In the genomic region with DNA sequence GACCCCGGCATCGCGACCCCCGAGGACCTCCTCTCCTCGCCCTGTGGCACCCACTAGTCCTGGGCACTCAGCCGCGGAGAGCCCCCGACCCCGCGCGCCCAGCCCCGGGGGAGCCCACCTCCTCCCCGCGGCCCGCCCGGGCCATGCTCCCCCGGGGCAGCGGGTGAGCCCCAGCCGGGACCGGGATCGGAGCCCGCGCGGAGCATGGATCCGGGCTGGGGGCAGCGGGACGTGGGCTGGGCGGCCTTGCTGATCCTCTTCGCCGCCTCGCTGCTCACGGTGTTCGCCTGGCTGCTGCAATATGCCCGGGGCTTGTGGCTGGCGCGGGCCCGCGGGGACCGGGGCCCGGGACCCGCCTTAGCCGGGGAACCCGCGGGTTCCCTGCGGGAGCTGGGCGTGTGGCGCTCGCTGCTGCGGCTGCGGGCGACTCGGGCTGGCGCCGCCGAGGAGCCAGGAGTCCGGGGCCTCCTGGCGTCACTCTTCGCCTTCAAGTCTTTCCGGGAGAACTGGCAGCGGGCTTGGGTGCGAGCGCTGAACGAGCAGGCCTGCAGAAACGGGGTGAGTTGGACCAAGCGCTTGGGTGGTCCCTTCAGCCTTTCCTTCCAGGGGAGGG, we compare ENCODE assay signal across 1 cellular context.
TF ChIP-seq lines count a peak whose summit lies in the region.

No MANE protein-coding gene starts in this region.

TF ChIP-seq in K562, 482 proteins besides CTCF, POLR2A, EP300 and RAD21 (continues in another document):
- TF ChIP-seq, protein P1, sequence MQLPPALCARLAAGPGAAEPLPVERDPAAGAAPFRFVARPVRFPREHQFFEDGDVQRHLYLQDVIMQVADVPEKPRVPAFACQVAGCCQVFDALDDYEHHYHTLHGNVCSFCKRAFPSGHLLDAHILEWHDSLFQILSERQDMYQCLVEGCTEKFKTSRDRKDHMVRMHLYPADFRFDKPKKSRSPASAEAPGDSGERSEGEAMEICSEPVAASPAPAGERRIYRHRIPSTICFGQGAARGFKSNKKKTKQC (CRISPR knock-in tag; IDR thresholded peaks at IDR 0.05): peak; percentile 18; the same call in 1 of the 2 replicates
- TF ChIP-seq IRF2 (CRISPR knock-in tag; IDR thresholded peaks at IDR 0.05): no peak
- 0 out of 2 replicates have a peak, but pooled peaks have one; percentile 66 for TF ChIP-seq GATAD2B (IDR thresholded peaks at IDR 0.05; ENCODE audit: borderline replicate concordance)
- no peak for TF ChIP-seq ZNF280A (IDR thresholded peaks at IDR 0.05; ENCODE audit: low read depth, partially characterized antibody)
- no peak for TF ChIP-seq GABPA (tag; conservative IDR thresholded peaks at IDR 0.05; ENCODE audit: low read depth)
- peak; percentile 68 for TF ChIP-seq CHD1 (IDR thresholded peaks at IDR 0.05; ENCODE audit: low read length)
- TF ChIP-seq ZBTB34 (CRISPR knock-in tag; IDR thresholded peaks at IDR 0.05): no peak
- TF ChIP-seq, protein P2, sequence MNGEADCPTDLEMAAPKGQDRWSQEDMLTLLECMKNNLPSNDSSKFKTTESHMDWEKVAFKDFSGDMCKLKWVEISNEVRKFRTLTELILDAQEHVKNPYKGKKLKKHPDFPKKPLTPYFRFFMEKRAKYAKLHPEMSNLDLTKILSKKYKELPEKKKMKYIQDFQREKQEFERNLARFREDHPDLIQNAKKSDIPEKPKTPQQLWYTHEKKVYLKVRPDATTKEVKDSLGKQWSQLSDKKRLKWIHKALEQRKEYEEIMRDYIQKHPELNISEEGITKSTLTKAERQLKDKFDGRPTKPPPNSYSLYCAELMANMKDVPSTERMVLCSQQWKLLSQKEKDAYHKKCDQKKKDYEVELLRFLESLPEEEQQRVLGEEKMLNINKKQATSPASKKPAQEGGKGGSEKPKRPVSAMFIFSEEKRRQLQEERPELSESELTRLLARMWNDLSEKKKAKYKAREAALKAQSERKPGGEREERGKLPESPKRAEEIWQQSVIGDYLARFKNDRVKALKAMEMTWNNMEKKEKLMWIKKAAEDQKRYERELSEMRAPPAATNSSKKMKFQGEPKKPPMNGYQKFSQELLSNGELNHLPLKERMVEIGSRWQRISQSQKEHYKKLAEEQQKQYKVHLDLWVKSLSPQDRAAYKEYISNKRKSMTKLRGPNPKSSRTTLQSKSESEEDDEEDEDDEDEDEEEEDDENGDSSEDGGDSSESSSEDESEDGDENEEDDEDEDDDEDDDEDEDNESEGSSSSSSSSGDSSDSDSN (IDR thresholded peaks at IDR 0.05; ENCODE audit: borderline replicate concordance in 1 of 2, low read depth in 2 of 2, low read length in 2 of 2): peak in 1 of 2 experiments; percentile 83; a peak in 2 of 4 replicates
- peak in 1 of 2 experiments; percentile 42; a peak in 3 of 4 replicates for TF ChIP-seq NRF1 (conservative IDR thresholded peaks at IDR 0.05 in 1 of 2, IDR thresholded peaks at IDR 0.05 in 1 of 2)
- no peak for TF ChIP-seq SAFB2 (IDR thresholded peaks at IDR 0.05; ENCODE audit: borderline replicate concordance, low read depth, low read length, severe bottlenecking)
- no peak for TF ChIP-seq ZBTB2 (IDR thresholded peaks at IDR 0.05)
- peak in 1 of 2 experiments; percentile 71; a peak in 1 of 4 replicates for TF ChIP-seq NONO (IDR thresholded peaks at IDR 0.05; ENCODE audit: low read depth in 2 of 2, low read length in 1 of 2)
- TF ChIP-seq ZNF609 (CRISPR knock-in tag; IDR thresholded peaks at IDR 0.05; ENCODE audit: borderline replicate concordance): no peak
- TF ChIP-seq KLF13 (tag; IDR thresholded peaks at IDR 0.05; ENCODE audit: borderline replicate concordance, low read depth): no peak
- peak; percentile 72 for TF ChIP-seq RBFOX2 (IDR thresholded peaks at IDR 0.05; ENCODE audit: low read depth, low read length)
- no peak for TF ChIP-seq GTF2E2 (tag; IDR thresholded peaks at IDR 0.05)
- no peak for TF ChIP-seq USF2 (CRISPR knock-in tag; IDR thresholded peaks at IDR 0.05)
- no peak for TF ChIP-seq ZNF431 (CRISPR knock-in tag; IDR thresholded peaks at IDR 0.05)
- TF ChIP-seq SAP30 (IDR thresholded peaks at IDR 0.05; ENCODE audit: borderline replicate concordance, insufficient read depth, low read depth, low read length, poor library complexity, severe bottlenecking): peak; percentile 17
- no peak for TF ChIP-seq ETV5 (CRISPR knock-in tag; IDR thresholded peaks at IDR 0.05; ENCODE audit: low read depth)
- TF ChIP-seq FOXA3 (CRISPR knock-in tag; conservative IDR thresholded peaks at IDR 0.05 in 1 of 2, IDR thresholded peaks at IDR 0.05 in 1 of 2): 0 out of 4 replicates have a peak, but pooled peaks of 1 of the 2 experiments have one; percentile 38
- 0 out of 2 replicates have a peak, but pooled peaks have one; percentile 70 for TF ChIP-seq TGIF2 (CRISPR knock-in tag; IDR thresholded peaks at IDR 0.05)
- no peak for TF ChIP-seq ZNF507 (tag; conservative IDR thresholded peaks at IDR 0.05)
- TF ChIP-seq ZNF79 (CRISPR knock-in tag; IDR thresholded peaks at IDR 0.05; ENCODE audit: low read depth): no peak
- no peak for TF ChIP-seq DIDO1 (tag; IDR thresholded peaks at IDR 0.05; ENCODE audit: low read depth)
- TF ChIP-seq BACH1 (tag; IDR thresholded peaks at IDR 0.05): no peak
- TF ChIP-seq FOSL1 (tag; conservative IDR thresholded peaks at IDR 0.05): no peak; the same call in 1 of the 2 replicates
- TF ChIP-seq ZC3H4 (CRISPR knock-in tag; IDR thresholded peaks at IDR 0.05; ENCODE audit: borderline replicate concordance): peak; percentile 67; the same call in 1 of the 2 replicates
- TF ChIP-seq NFXL1 (CRISPR knock-in tag; IDR thresholded peaks at IDR 0.05): no peak
- no peak for TF ChIP-seq FOXM1 (IDR thresholded peaks at IDR 0.05; ENCODE audit: low read depth)
- peak; percentile 41; the same call in 1 of the 2 replicates for TF ChIP-seq FOXM1 (CRISPR knock-in tag; IDR thresholded peaks at IDR 0.05; ENCODE audit: low read depth)
- TF ChIP-seq, protein P3, sequence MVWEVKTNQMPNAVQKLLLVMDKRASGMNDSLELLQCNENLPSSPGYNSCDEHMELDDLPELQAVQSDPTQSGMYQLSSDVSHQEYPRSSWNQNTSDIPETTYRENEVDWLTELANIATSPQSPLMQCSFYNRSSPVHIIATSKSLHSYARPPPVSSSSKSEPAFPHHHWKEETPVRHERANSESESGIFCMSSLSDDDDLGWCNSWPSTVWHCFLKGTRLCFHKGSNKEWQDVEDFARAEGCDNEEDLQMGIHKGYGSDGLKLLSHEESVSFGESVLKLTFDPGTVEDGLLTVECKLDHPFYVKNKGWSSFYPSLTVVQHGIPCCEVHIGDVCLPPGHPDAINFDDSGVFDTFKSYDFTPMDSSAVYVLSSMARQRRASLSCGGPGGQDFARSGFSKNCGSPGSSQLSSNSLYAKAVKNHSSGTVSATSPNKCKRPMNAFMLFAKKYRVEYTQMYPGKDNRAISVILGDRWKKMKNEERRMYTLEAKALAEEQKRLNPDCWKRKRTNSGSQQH (CRISPR knock-in tag; IDR thresholded peaks at IDR 0.05): no peak
- no peak for TF ChIP-seq PML (IDR thresholded peaks at IDR 0.05; ENCODE audit: low read length)
- no peak for TF ChIP-seq GABPB1 (CRISPR knock-in tag; IDR thresholded peaks at IDR 0.05)
- TF ChIP-seq HMBOX1 (IDR thresholded peaks at IDR 0.05): no peak
- no peak for TF ChIP-seq ERF (CRISPR knock-in tag; IDR thresholded peaks at IDR 0.05)
- peak; percentile 66; the same call in 1 of the 2 replicates for TF ChIP-seq ZNF395 (CRISPR knock-in tag; IDR thresholded peaks at IDR 0.05)
- TF ChIP-seq MYC (IDR thresholded peaks at IDR 0.05; ENCODE audit: low read depth, low read length): no peak
- no peak for TF ChIP-seq MYC (CRISPR knock-in tag; IDR thresholded peaks at IDR 0.05; ENCODE audit: borderline replicate concordance, low read depth)
- TF ChIP-seq RBBP5 (IDR thresholded peaks at IDR 0.05; ENCODE audit: borderline replicate concordance, insufficient read depth, low read length, poor library complexity, severe bottlenecking): peak; percentile 25
